ENCODE assay signal across 8 cellular contexts in genomic region chr11:62593434-62594044, GRCh38. TPM values are rescaled to one million over a fixed set of nuclear protein-coding genes. Genes with fewer than 3 reads are reported as not detected.
DNase-seq lines count a peak whose midpoint lies in the region; ATAC-seq and TF ChIP-seq lines count a peak whose summit lies in the region.

No MANE protein-coding gene starts in this region.

- H3K4me1 ChIP-seq in BLaER1 treated with 17β-estradiol and CSF1 and Interleukin-3, amounts not matched to agents 10 nM and 100 nM: peaks cover 53 to 65% (median 59%) of the 10 kb centered on the region in 10 experiments
- peaks cover 30% of the 10 kb centered on the region for H3K4me1 ChIP-seq in PC-9 (replicated peaks; ENCODE audit: insufficient read depth)
- H3K4me1 ChIP-seq in thymus (ENCODE audit: control insufficient read depth, insufficient read depth, low read length): peaks cover 16% of the 10 kb centered on the region

- H4K20me1 ChIP-seq in BLaER1 treated with 17β-estradiol and CSF1 and Interleukin-3, amounts not matched to agents 10 nM and 100 nM: peaks cover 0 to 51% (median 38%) of the 10 kb centered on the region in 11 experiments; a peak in 17 of 22 replicates
- no peaks in the 10 kb centered on the region for H4K20me1 ChIP-seq in PC-9 (ENCODE audit: insufficient read depth)

- CTCF ChIA-PET in HEK293T (lab: Yijun Ruan, JAX) (interaction anchor here (0.8 to 1.3 kb wide), 3 partner anchors 8 to 78 kb away, joined by 5 to 9 read pairs (median 5); partner anchors contain the start of genes EML3, MTA2 and UQCC3), PC-9 (lab: Charles Lee) (interaction anchor here (0.7 kb wide), 2 partner anchors 123 to 270 kb away, joined by 3 to 8 read pairs; no protein-coding TSS in a partner anchor)

- TF ChIP-seq CTCF in PC-9 (conservative IDR thresholded peaks at IDR 0.05): peak; percentile 69

- intact Hi-C loops in PC-9 (cut with micrococcal nuclease; ENCODE audit: unreplicated experiment): loop anchor here (2.0 to 5.0 kb wide), 5 partner anchors 41 to 269 kb away; partner anchors contain the start of genes C11orf98, CSKMT, HNRNPUL2 and POLR2G

- no peak overlapping the region for H2AFZ ChIP-seq in PC-9

- H3K36me3 ChIP-seq in BLaER1 treated with 17β-estradiol and CSF1 and Interleukin-3, amounts not matched to agents 10 nM and 100 nM: peaks cover 55 to 69% (median 67%) of the 10 kb centered on the region in 11 experiments
- H3K36me3 ChIP-seq in PC-9 (ENCODE audit: low read depth) (peaks cover 20% of the 10 kb centered on the region), thymus (ENCODE audit: control insufficient read depth, insufficient read depth) (peaks cover 51% of the 10 kb centered on the region)

- DNase-seq in HEK293T (ENCODE audit: extremely low spot score): peak; percentile 63
- peak; percentile 60 to 76 for DNase-seq in PC-9
- DNase-seq in activated T-cell treated with anti-CD3 and anti-CD28 coated beads, Interleukin-2, amount 50 U/mL, for 48 hours: peak; percentile 85 to 86
- DNase-seq in fibroblast of peridontal ligament (ENCODE audit: extremely low read depth): peak; percentile 64
- DNase-seq in nucleus accumbens (lab: John Stamatoyannopoulos, UW): peak in 47 of 56 donors; percentile 15 to 82 (median 44)

- peak overlapping the region in 8 of 11 experiments; percentile 4 to 97 (median 91); a peak in 9 of 22 replicates for H3K9ac ChIP-seq in BLaER1 treated with 17β-estradiol and CSF1 and Interleukin-3, amounts not matched to agents 10 nM and 100 nM

- peaks cover 69% of the 10 kb centered on the region for H3F3A ChIP-seq in PC-9 (ENCODE audit: insufficient read depth, low read depth)

- H3K4me2 ChIP-seq in BLaER1 treated with 17β-estradiol and CSF1 and Interleukin-3, amounts not matched to agents 10 nM and 100 nM: peak overlapping the region; percentile 88 to 97 (median 93)
- no peak overlapping the region for H3K4me2 ChIP-seq in PC-9

- no peaks in the 10 kb centered on the region for H3K27me3 ChIP-seq in BLaER1 treated with 17β-estradiol and CSF1 and Interleukin-3, amounts not matched to agents 10 nM and 100 nM
- H3K27me3 ChIP-seq in PC-9 (ENCODE audit: insufficient read depth, low read depth) (no peaks in the 10 kb centered on the region), thymus (ENCODE audit: control insufficient read depth, insufficient read depth) (no peaks in the 10 kb centered on the region)

- H3K9me3 ChIP-seq in BLaER1 treated with 17β-estradiol and CSF1 and Interleukin-3, amounts not matched to agents 10 nM and 100 nM (replicated peaks in 1 of 11): no peaks in the 10 kb centered on the region
- no peaks in the 10 kb centered on the region for H3K9me3 ChIP-seq in PC-9 (ENCODE audit: insufficient read depth, low read depth)
- peaks cover 1% of the 10 kb centered on the region for H3K9me3 ChIP-seq in thymus (ENCODE audit: control insufficient read depth)

- peak overlapping the region in 2 of 10 experiments; percentile 80 to 84; a peak in 1 of 20 replicates for H3K4me3 ChIP-seq in BLaER1 treated with 17β-estradiol and CSF1 and Interleukin-3, amounts not matched to agents 10 nM and 100 nM
- no peak overlapping the region for H3K4me3 ChIP-seq in PC-9
- H3K4me3 ChIP-seq in thymus (ENCODE audit: low read length): no peak overlapping the region

- H3K9me2 ChIP-seq in PC-9 (ENCODE audit: insufficient read depth): no peaks in the 10 kb centered on the region

- H3K79me2 ChIP-seq in PC-9 (ENCODE audit: low read depth): peaks cover 36% of the 10 kb centered on the region

- 63% methylated on average over 13 of the region's 13 CpGs for WGBS in thymus

- peak overlapping the region in 7 of 11 experiments; percentile 35 to 95 (median 92); a peak in 10 of 22 replicates for H3K27ac ChIP-seq in BLaER1 treated with 17β-estradiol and CSF1 and Interleukin-3, amounts not matched to agents 10 nM and 100 nM
- no peak overlapping the region for H3K27ac ChIP-seq in PC-9
- H3K27ac ChIP-seq in thymus (ENCODE audit: low read depth): peak overlapping the region; percentile 15

- no peak for ATAC-seq in HG02623 (IDR thresholded peaks at IDR 0.05; ENCODE audit: unreplicated experiment)

- POLR2A ChIA-PET in HEK293T (lab: Yijun Ruan, JAX) (interaction anchor here (0.8 to 5.8 kb wide), 16 partner anchors 7 to 288 kb away, joined by 3 to 168 read pairs (median 14); partner anchors contain the start of genes B3GAT3, C11orf98, CSKMT and EEF1G), PC-9 (lab: Charles Lee; ENCODE audit: unreplicated experiment) (no interaction called here)

- BruUV-seq in PC-9 (replicated peaks; lab: Mats Ljungman, UMichigan): no TSS peak

TF ChIP-seq in HEK293T, 16 proteins besides CTCF, POLR2A, EP300 and RAD21:
- TF ChIP-seq HDGF (IDR thresholded peaks at IDR 0.05; ENCODE audit: borderline replicate concordance) (no peak), ELF4 (IDR thresholded peaks at IDR 0.05) (no peak), TARDBP (IDR thresholded peaks at IDR 0.05) (no peak), FOXM1 (IDR thresholded peaks at IDR 0.05; ENCODE audit: borderline replicate concordance) (no peak), ARNT (IDR thresholded peaks at IDR 0.05) (no peak), SP1 (IDR thresholded peaks at IDR 0.05) (no peak), CTBP1 (IDR thresholded peaks at IDR 0.05; ENCODE audit: borderline replicate concordance) (no peak), NFRKB (IDR thresholded peaks at IDR 0.05) (no peak), FOXK2 (IDR thresholded peaks at IDR 0.05) (no peak), FOXA1 (IDR thresholded peaks at IDR 0.05) (no peak), SUZ12 (IDR thresholded peaks at IDR 0.05) (no peak), ZNF384 (IDR thresholded peaks at IDR 0.05) (no peak), BHLHE40 (IDR thresholded peaks at IDR 0.05; ENCODE audit: borderline replicate concordance) (no peak), L3MBTL2 (conservative IDR thresholded peaks at IDR 0.05) (no peak), PKNOX1 (IDR thresholded peaks at IDR 0.05) (no peak), LEF1 (IDR thresholded peaks at IDR 0.05; ENCODE audit: borderline replicate concordance) (no peak)

RNA-seq across cellular contexts. Expression of gene TUT1, which starts 2.2 kb away (rescaled TPM):
- total RNA-seq in PC-9 (2021): 39.3 and 40.5 TPM in 2 replicates
- polyA plus RNA-seq in thymus: 25.3 TPM

RNA-seq across cellular contexts. Expression of gene MTA2, which starts 8.1 kb away (rescaled TPM):
- 96.6 and 120 TPM in 2 replicates for total RNA-seq in PC-9 (2021)
- polyA plus RNA-seq in thymus: 79.3 TPM

RNA-seq across cellular contexts. Expression of gene EML3, which starts 19.0 kb away (rescaled TPM):
- 83.2 and 84.2 TPM in 2 replicates for total RNA-seq in PC-9 (2021)
- polyA plus RNA-seq in thymus: 99.3 TPM

RNA-seq across cellular contexts. Expression of gene ROM1, which starts 19.5 kb away (rescaled TPM):
- total RNA-seq in PC-9 (2021): 6.2 and 7.0 TPM in 2 replicates
- 7.6 TPM for polyA plus RNA-seq in thymus

RNA-seq across cellular contexts. Expression of gene EEF1G, which starts 19.8 kb away (rescaled TPM):
- total RNA-seq in PC-9 (2021): 1,773 and 2,008 TPM in 2 replicates
- polyA plus RNA-seq in thymus: 1,365 TPM
